Comparison of ENCODE assay signal across 13 cellular contexts in genomic region chr5:139504722-139505121, GRCh38. TPM values are rescaled to one million over a fixed set of nuclear protein-coding genes. Genes with fewer than 3 reads are reported as not detected.
DNase-seq lines count a peak whose midpoint lies in the region; ATAC-seq, FAIRE-seq and TF ChIP-seq lines count a peak whose summit lies in the region.
"Not testable (repeated sequence)": the region's sequence is repeated elsewhere in the genome, so short reads cannot be mapped to it uniquely, and the experiment has no call there.
"Had no signal": no experiment of that assay in that cellular context is flagged by ENCODE, and none has a peak within 500 bp of the region (broad histone marks: within the 10 kb centered on the region; RNA-seq: fewer than 3 reads in every experiment).

No MANE protein-coding gene starts in this region.

- not testable (repeated sequence) for H3K9me3 ChIP-seq in H9 (ENCODE audit: control insufficient read depth, low read depth, low read length); K562 (replicated peaks; ENCODE audit: control insufficient read depth, insufficient read depth, low read depth, low read length); iPS-18a (ENCODE audit: control insufficient read depth, low read depth, low read length)
- H3K9me3 ChIP-seq in spleen, result peaks cover 0 to 12% (median 0%) of the 10 kb centered on the region in 8 donors

- peaks cover 31 to 33% of the 10 kb centered on the region in 2 experiments for H3K4me1 Mint-ChIP-seq in H9

- not testable (repeated sequence) for H2AK5ac ChIP-seq in H9 (ENCODE audit: insufficient read length, low read length); mesendoderm (ENCODE audit: low read length)

- not testable (repeated sequence) for H3K9ac ChIP-seq in H9 (ENCODE audit: extremely low read depth, insufficient read length, low read length); iPS-18a (ENCODE audit: low read length); mesendoderm (ENCODE audit: low read length)
- H3K9ac ChIP-seq in K562 (ENCODE audit: insufficient read depth in 1 of 2, low read depth in 2 of 2, low read length in 2 of 2), result peak overlapping the region; percentile 23 to 86; a peak in 3 of 4 replicates

- H3K23me2 ChIP-seq in H9 (ENCODE audit: insufficient read length, low read depth, low read length, poor library complexity, severe bottlenecking), result not testable (repeated sequence)

- H3K23ac ChIP-seq in H9 (ENCODE audit: insufficient read length, low read depth, low read length); mesendoderm (ENCODE audit: low read length): not testable (repeated sequence)

- not testable (repeated sequence) for H2BK120ac ChIP-seq in H9 (ENCODE audit: low read depth, low read length, poor library complexity, severe bottlenecking); mesendoderm (ENCODE audit: low read depth, low read length)

- no CpG with 5 or more reads among the region's 5 CpGs for WGBS in H9 (ENCODE audit: extremely low coverage, insufficient read length, low lambda C conversion rate)
- WGBS in K562 (ENCODE audit: insufficient coverage, low coverage, missing lambda C conversion rate), result 9% methylated on average over 5 of the region's 5 CpGs
- no CpG with 5 or more reads among the region's 5 CpGs for WGBS in mesendoderm (ENCODE audit: extremely low coverage, insufficient coverage, low lambda C conversion rate)
- WGBS in spleen, 5 donors, result 78 to 95% (median 91%) methylated on average over 5 of the region's 5 CpGs

- not testable (repeated sequence) for H4K91ac ChIP-seq in H9 (ENCODE audit: insufficient read length, low read depth, low read length)

- H3K27ac ChIP-seq in H9 (ENCODE audit: insufficient read length, low read depth, low read length); K562 (ENCODE audit: extremely low read depth, low read depth, low read length); iPS-18a (ENCODE audit: low read length); mesendoderm (ENCODE audit: low read depth, low read length); spleen: not testable (repeated sequence)

- not testable (repeated sequence) for ATAC-seq in K562

- TF ChIP-seq CTCF in H9 (conservative IDR thresholded peaks at IDR 0.05); K562 (IDR thresholded peaks at IDR 0.05 in 2 of 3, conservative IDR thresholded peaks at IDR 0.05 in 1 of 3; ENCODE audit: insufficient read depth in 2 of 3, low read depth in 1 of 3, low read length in 3 of 3); spleen (IDR thresholded peaks at IDR 0.05 in 8 of 11, conservative IDR thresholded peaks at IDR 0.05 in 3 of 11): not testable (repeated sequence)

- not testable (repeated sequence) for H2AFZ ChIP-seq in H9 (ENCODE audit: low read length); K562 (ENCODE audit: low read depth, low read length)

- H2BK12ac ChIP-seq in H9 (ENCODE audit: insufficient read length, low read depth, low read length), result not testable (repeated sequence)

- H3K27me3 Mint-ChIP-seq in H9 (ENCODE audit: low read depth), result peaks cover 11% of the 10 kb centered on the region

- not testable (repeated sequence) for H2BK5ac ChIP-seq in H9 (ENCODE audit: insufficient read length, low read length); mesendoderm (ENCODE audit: low read length)

- not testable (repeated sequence) for TF ChIP-seq POLR2A in K562 (conservative IDR thresholded peaks at IDR 0.05); spleen (IDR thresholded peaks at IDR 0.05)

- H3K14ac ChIP-seq in H9 (ENCODE audit: insufficient read depth, low read length), result not testable (repeated sequence)

- DNase-seq in H9; K562 (ENCODE audit: extremely low read depth in 1 of 4, low spot score in 3 of 4); mesendoderm: not testable (repeated sequence)
- DNase-seq in spleen, result peak; percentile 9

- H3K36me3 ChIP-seq in K562 (ENCODE audit: control insufficient read depth, insufficient read depth, low read length); iPS-18a (ENCODE audit: control insufficient read depth, low read depth, low read length); mesendoderm (ENCODE audit: control insufficient read depth, insufficient read depth, low read length); spleen: not testable (repeated sequence)

- not testable (repeated sequence) for H4K8ac ChIP-seq in H9 (replicated peaks; ENCODE audit: insufficient read length, low read depth, low read length); mesendoderm (ENCODE audit: low read depth, low read length)

- not testable (repeated sequence) for H4K5ac ChIP-seq in H9 (ENCODE audit: insufficient read length, low read depth, low read length); mesendoderm (ENCODE audit: low read length)

- H3K4me2 ChIP-seq in H9 (ENCODE audit: insufficient read depth, insufficient read length, low read length); mesendoderm (ENCODE audit: low read length): not testable (repeated sequence)
- peak overlapping the region; percentile 85 for H3K4me2 ChIP-seq in K562 (ENCODE audit: insufficient read depth, low read length)

- TF ChIP-seq RAD21 in K562 (CRISPR knock-in tag; conservative IDR thresholded peaks at IDR 0.05 in 1 of 2, IDR thresholded peaks at IDR 0.05 in 1 of 2), result not testable (repeated sequence)

- peak overlapping the region in 1 of 3 experiments; percentile 27; a peak in 1 of 7 replicates for H3K27ac Mint-ChIP-seq in H9

- H3K79me2 ChIP-seq in H9 (ENCODE audit: insufficient read depth, low read length); mesendoderm (ENCODE audit: control insufficient read depth, insufficient read depth, low read length): not testable (repeated sequence)
- H3K79me2 ChIP-seq in K562 (ENCODE audit: control insufficient read depth, insufficient read depth, low read length), result peaks cover 36% of the 10 kb centered on the region

- POLR2A ChIA-PET in K562 (lab: Yijun Ruan, JAX), result interaction anchor here (0.9 to 1.1 kb wide), 2 partner anchors 82 to 98 kb away, joined by 3 read pairs; no protein-coding TSS in a partner anchor

- not testable (repeated sequence) for H3K56ac ChIP-seq in H9 (ENCODE audit: insufficient read length, low read depth, low read length); mesendoderm (ENCODE audit: low read length)

- peak overlapping the region; percentile 17 to 23; a peak in 3 of 5 replicates for H3K4me3 Mint-ChIP-seq in H9

- not testable (repeated sequence) for BruUV-seq in K562 (replicated peaks; lab: Mats Ljungman, UMichigan)

- TF ChIP-seq EP300 in K562 (IDR thresholded peaks at IDR 0.05; ENCODE audit: low read length), result not testable (repeated sequence)

- not testable (repeated sequence) for H3K36me3 Mint-ChIP-seq in H9 (ENCODE audit: insufficient read depth in 1 of 3, low read depth in 3 of 3)

- H3K79me1 ChIP-seq in H9 (ENCODE audit: insufficient read depth, low read depth, low read length, poor library complexity, severe bottlenecking); mesendoderm (ENCODE audit: low read length): not testable (repeated sequence)

- H3K4me3 ChIP-seq in K562 (peak overlapping the region; percentile 61), iPS-18a (ENCODE audit: low read length) (peak overlapping the region; percentile 56)
- not testable (repeated sequence) for H3K4me3 ChIP-seq in mesendoderm (ENCODE audit: low read length); spleen

- not testable (repeated sequence) for H3K9me1 ChIP-seq in K562 (ENCODE audit: control insufficient read depth, insufficient read depth, low read length)

- H2BK15ac ChIP-seq in H9 (ENCODE audit: low read depth, low read length), result not testable (repeated sequence)
- peak overlapping the region; percentile 57 for H2BK15ac ChIP-seq in mesendoderm (replicated peaks; ENCODE audit: low read depth)

- H2BK20ac ChIP-seq in H9 (ENCODE audit: low read depth, low read length, poor library complexity, severe bottlenecking), result not testable (repeated sequence)

- H4K20me1 ChIP-seq in H9 (ENCODE audit: control insufficient read depth, insufficient read depth, insufficient read length); K562 (replicated peaks; ENCODE audit: control insufficient read depth, insufficient read depth, low read length): not testable (repeated sequence)

- H3K27me3 ChIP-seq in H9 (ENCODE audit: insufficient read depth, low read length); K562 (ENCODE audit: control insufficient read depth in 2 of 2, insufficient read depth in 2 of 2, low read length in 2 of 2); iPS-18a (ENCODE audit: control insufficient read depth, insufficient read depth, low read length); mesendoderm (ENCODE audit: insufficient read depth, low read length, poor library complexity); spleen (replicated peaks in 1 of 7): not testable (repeated sequence)

- peaks cover 10 to 11% of the 10 kb centered on the region in 2 experiments for H3K9me3 Mint-ChIP-seq in H9

- not testable (repeated sequence) for H3K18ac ChIP-seq in H9 (ENCODE audit: insufficient read length, low read depth, low read length); mesendoderm (ENCODE audit: low read length)

- H3T11ph ChIP-seq in H9 (ENCODE audit: low read length), result not testable (repeated sequence)

- not testable (repeated sequence) for FAIRE-seq in K562 (lab: Jason Lieb, UNC)

- H3K4me1 ChIP-seq in H9 (ENCODE audit: insufficient read depth, low read length); K562 (replicated peaks in 1 of 2; ENCODE audit: control insufficient read depth in 2 of 2, insufficient read depth in 2 of 2, low read length in 2 of 2); mesendoderm (ENCODE audit: control insufficient read depth, low read depth, low read length); spleen: not testable (repeated sequence)
- H3K4me1 ChIP-seq in iPS-18a (ENCODE audit: control insufficient read depth, low read depth, low read length), result peaks cover 18% of the 10 kb centered on the region

- H3K4ac ChIP-seq in H9 (ENCODE audit: low read depth, low read length); mesendoderm (ENCODE audit: low read depth, low read length): not testable (repeated sequence)

- in situ Hi-C loops in K562 (cut with MboI), result not testable (repeated sequence)

- CTCF ChIA-PET in K562 (lab: Yijun Ruan, JAX; ENCODE audit: low intra/inter-chr PET ratio), result interaction anchor here (1.2 kb wide), 1 partner anchor 120 kb away, joined by 3 read pairs; no protein-coding TSS in a partner anchor

- intact Hi-C loops in K562 (cut with micrococcal nuclease); spleen (cut with DNase I; ENCODE audit: low total_unique reads): not testable (repeated sequence)

RNA-seq across cellular contexts. Expression of gene STING1, which starts 22.2 kb away (rescaled TPM):
- total RNA-seq in H9 (2021) (0.26 and 0.48 TPM in 2 replicates), K562 (2014; rRNA removed) (59.9 and 71.9 TPM in 2 replicates), K562 (2014; rRNA removed; fragmentation: Illumina TruSeq; extraction: Trizol) (20.1 and 24.9 TPM in 2 replicates), K562 (2015; rRNA removed; fragmentation: Illumina TruSeq; extraction: Trizol) (44.7 and 44.8 TPM in 2 replicates), K562 (2021) (64.2 and 69.1 TPM in 2 replicates), spleen (100 to 1,000 TPM in 6 of 7 donors, 10 to 100 TPM in 1; 99.7 to 166 (median 130) TPM)
- 37.8 and 111 TPM in 2 replicates for total RNA-seq in K562 (2011; cell fraction: chromatin; rRNA removed; ENCODE audit: low replicate concordance)
- total RNA-seq in K562 (2011; cell fraction: nucleolus; rRNA removed), result 91.5 and 121 TPM in 2 replicates
- 66.2 and 70.2 TPM in 2 replicates for total RNA-seq in K562 (2011; cell fraction: nucleoplasm; rRNA removed)
- polyA plus RNA-seq in K562 (2011; rRNA removed) (31.0 and 58.9 TPM in 2 replicates), K562 (2014; fragmentation: Illumina TruSeq; extraction: Trizol) (64.7 and 74.0 TPM in 2 replicates), K562 (2014; fragmentation: Nextera tagmentation; extraction: Ambion mirVana) (10 to 100 TPM; 20.8 to 23.3 TPM), K562 (2014; rRNA removed) (61.4 and 66.1 TPM in 2 replicates), spleen (10 to 100 TPM; 24.2 to 49.8 (median 43.6) TPM)
- polyA plus RNA-seq in K562 (2011; cell fraction: cytosol; rRNA removed), result 54.5 and 93.0 TPM in 2 replicates
- polyA plus RNA-seq in K562 (2011; cell fraction: nucleus; rRNA removed), result 188 and 261 TPM in 2 replicates
- 110 and 213 TPM in 2 replicates for polyA plus RNA-seq in K562 (2012)
- 19.9 and 21.4 TPM in 2 replicates for polyA minus RNA-seq in K562 (2011; rRNA and poly(A)+ RNA removed)
- polyA minus RNA-seq in K562 (2011; cell fraction: cytosol; rRNA and poly(A)+ RNA removed), result 54.2 and 55.1 TPM in 2 replicates
- polyA minus RNA-seq in K562 (2011; cell fraction: nucleus; rRNA and poly(A)+ RNA removed), result 36.5 and 43.1 TPM in 2 replicates
- polyA plus RNA-seq in mesendoderm (2013, experiment 1 of 2), result 0.34 TPM
- 0.28 TPM for polyA plus RNA-seq in mesendoderm (2013, experiment 2 of 2)

RNA-seq across cellular contexts. Expression of gene SMIM33, which starts 33.9 kb away (rescaled TPM):
- not detected in 2 replicates for total RNA-seq in H9 (2021)
- total RNA-seq in K562 (2011; cell fraction: chromatin; rRNA removed; ENCODE audit: low replicate concordance), result not detected in 2 replicates
- total RNA-seq in K562 (2011; cell fraction: nucleolus; rRNA removed), result not detected in 2 replicates
- total RNA-seq in K562 (2011; cell fraction: nucleoplasm; rRNA removed), result not detected in 2 replicates
- not detected in 2 replicates for total RNA-seq in K562 (2014; rRNA removed)
- not detected in 2 replicates for total RNA-seq in K562 (2014; rRNA removed; fragmentation: Illumina TruSeq; extraction: Trizol)
- total RNA-seq in K562 (2015; rRNA removed; fragmentation: Illumina TruSeq; extraction: Trizol), result not detected in 2 replicates
- not detected in 2 replicates for total RNA-seq in K562 (2021)
- polyA plus RNA-seq in K562 (2011; rRNA removed), result not detected in 2 replicates
- not detected in 2 replicates for polyA plus RNA-seq in K562 (2011; cell fraction: cytosol; rRNA removed)
- polyA plus RNA-seq in K562 (2011; cell fraction: nucleus; rRNA removed), result not detected in 2 replicates
- 0.04 TPM in 1 of 2 replicates, not detected in the other for polyA plus RNA-seq in K562 (2012)
- not detected in 2 replicates for polyA plus RNA-seq in K562 (2014; fragmentation: Illumina TruSeq; extraction: Trizol)
- not detected for polyA plus RNA-seq in K562 (2014; fragmentation: Nextera tagmentation; extraction: Ambion mirVana)
- polyA plus RNA-seq in K562 (2014; rRNA removed), result not detected in 2 replicates
- not detected in 2 replicates for polyA minus RNA-seq in K562 (2011; rRNA and poly(A)+ RNA removed)
- polyA minus RNA-seq in K562 (2011; cell fraction: cytosol; rRNA and poly(A)+ RNA removed), result not detected in 2 replicates
- not detected in 2 replicates for polyA minus RNA-seq in K562 (2011; cell fraction: nucleus; rRNA and poly(A)+ RNA removed)
- polyA plus RNA-seq in mesendoderm (2013, experiment 1 of 2), result not detected
- not detected for polyA plus RNA-seq in mesendoderm (2013, experiment 2 of 2)
- total RNA-seq in spleen, result under 1 TPM in 1 of 7 donors, not detected in 6; 0.24 TPM
- under 1 TPM in 1 of 3 donors, not detected in 2; 0.03 TPM for polyA plus RNA-seq in spleen
- total RNA-seq: A172, A673, Calu3, Daoy, H4, HFFc6 had no signal
- polyA plus RNA-seq: BJ had no signal

RNA-seq across cellular contexts. Expression of gene ECSCR, which starts 42.2 kb away (rescaled TPM):
- total RNA-seq in H9 (2021), result 1.6 and 1.9 TPM in 2 replicates
- not detected in 2 replicates for total RNA-seq in K562 (2011; cell fraction: chromatin; rRNA removed; ENCODE audit: low replicate concordance)
- total RNA-seq in K562 (2011; cell fraction: nucleolus; rRNA removed), result not detected in 2 replicates
- not detected in 2 replicates for total RNA-seq in K562 (2011; cell fraction: nucleoplasm; rRNA removed)
- not detected in 2 replicates for total RNA-seq in K562 (2014; rRNA removed)
- not detected in 2 replicates for total RNA-seq in K562 (2014; rRNA removed; fragmentation: Illumina TruSeq; extraction: Trizol)
- not detected in 2 replicates for total RNA-seq in K562 (2015; rRNA removed; fragmentation: Illumina TruSeq; extraction: Trizol)
- not detected in 2 replicates for total RNA-seq in K562 (2021)
- polyA plus RNA-seq in K562 (2011; rRNA removed), result 0.07 and 0.10 TPM in 2 replicates
- 0.16 and 0.22 TPM in 2 replicates for polyA plus RNA-seq in K562 (2011; cell fraction: cytosol; rRNA removed)
- polyA plus RNA-seq in K562 (2011; cell fraction: nucleus; rRNA removed), result 0.26 TPM in 1 of 2 replicates, not detected in the other
- polyA plus RNA-seq in K562 (2012), result 0.12 and 0.19 TPM in 2 replicates
- polyA plus RNA-seq in K562 (2014; fragmentation: Illumina TruSeq; extraction: Trizol), result not detected in 2 replicates
- under 1 TPM; 0.13 to 0.25 TPM for polyA plus RNA-seq in K562 (2014; fragmentation: Nextera tagmentation; extraction: Ambion mirVana)
- not detected in 2 replicates for polyA plus RNA-seq in K562 (2014; rRNA removed)
- polyA minus RNA-seq in K562 (2011; rRNA and poly(A)+ RNA removed), result not detected in 2 replicates
- not detected in 2 replicates for polyA minus RNA-seq in K562 (2011; cell fraction: cytosol; rRNA and poly(A)+ RNA removed)
- not detected in 2 replicates for polyA minus RNA-seq in K562 (2011; cell fraction: nucleus; rRNA and poly(A)+ RNA removed)
- polyA plus RNA-seq in mesendoderm (2013, experiment 1 of 2), result 5.7 TPM
- polyA plus RNA-seq in mesendoderm (2013, experiment 2 of 2), result 6.4 TPM
- total RNA-seq in spleen, result 10 to 100 TPM; 11.3 to 52.3 (median 20.8) TPM
- polyA plus RNA-seq in spleen, result 10 to 100 TPM; 14.1 to 18.4 (median 17.7) TPM
- total RNA-seq: Calu3 had no signal
- polyA plus RNA-seq: CD4-positive, alpha-beta memory T cell had no signal

RNA-seq across cellular contexts. Expression of gene UBE2D2, which starts 56.4 kb away (rescaled TPM):
- total RNA-seq in H9 (2021) (231 and 236 TPM in 2 replicates), K562 (2014; rRNA removed) (72.0 and 92.9 TPM in 2 replicates), K562 (2014; rRNA removed; fragmentation: Illumina TruSeq; extraction: Trizol) (158 and 167 TPM in 2 replicates), K562 (2015; rRNA removed; fragmentation: Illumina TruSeq; extraction: Trizol) (151 TPM in 2 replicates), K562 (2021) (198 and 211 TPM in 2 replicates), spleen (100 to 1,000 TPM in 2 of 7 donors, 10 to 100 TPM in 5; 64.3 to 120 (median 94.3) TPM)
- total RNA-seq in K562 (2011; cell fraction: chromatin; rRNA removed; ENCODE audit: low replicate concordance), result 56.7 and 101 TPM in 2 replicates
- 29.9 and 36.2 TPM in 2 replicates for total RNA-seq in K562 (2011; cell fraction: nucleolus; rRNA removed)
- total RNA-seq in K562 (2011; cell fraction: nucleoplasm; rRNA removed), result 53.2 and 70.1 TPM in 2 replicates
- polyA plus RNA-seq in K562 (2011; rRNA removed) (111 and 122 TPM in 2 replicates), K562 (2014; fragmentation: Illumina TruSeq; extraction: Trizol) (126 and 138 TPM in 2 replicates), K562 (2014; fragmentation: Nextera tagmentation; extraction: Ambion mirVana) (10 to 100 TPM; 53.6 to 58.8 TPM), K562 (2014; rRNA removed) (77.7 and 85.0 TPM in 2 replicates), spleen (100 to 1,000 TPM; 101 to 132 (median 103) TPM)
- polyA plus RNA-seq in K562 (2011; cell fraction: cytosol; rRNA removed), result 40.9 and 69.1 TPM in 2 replicates
- 23.6 and 41.6 TPM in 2 replicates for polyA plus RNA-seq in K562 (2011; cell fraction: nucleus; rRNA removed)
- polyA plus RNA-seq in K562 (2012), result 228 and 234 TPM in 2 replicates
- 77.2 and 100 TPM in 2 replicates for polyA minus RNA-seq in K562 (2011; rRNA and poly(A)+ RNA removed)
- polyA minus RNA-seq in K562 (2011; cell fraction: cytosol; rRNA and poly(A)+ RNA removed), result 44.0 and 69.7 TPM in 2 replicates
- polyA minus RNA-seq in K562 (2011; cell fraction: nucleus; rRNA and poly(A)+ RNA removed), result 13.2 and 25.0 TPM in 2 replicates
- 130 TPM for polyA plus RNA-seq in mesendoderm (2013, experiment 1 of 2)
- polyA plus RNA-seq in mesendoderm (2013, experiment 2 of 2), result 133 TPM

Comparison
In these comparisons a context has a peak if more than half of its experiments do, and no peak if none do; other contexts are left out.
1. RNA of gene STING1, which starts 22.2 kb away (total RNA-seq): 99.7 to 166 TPM in spleen and 20.1 to 121 TPM in K562; 0.26 to 0.48 TPM in H9; every median in the first group is over 10 times any median in the second.